7 cellular contexts compared by ENCODE assay signal in the genomic region with DNA sequence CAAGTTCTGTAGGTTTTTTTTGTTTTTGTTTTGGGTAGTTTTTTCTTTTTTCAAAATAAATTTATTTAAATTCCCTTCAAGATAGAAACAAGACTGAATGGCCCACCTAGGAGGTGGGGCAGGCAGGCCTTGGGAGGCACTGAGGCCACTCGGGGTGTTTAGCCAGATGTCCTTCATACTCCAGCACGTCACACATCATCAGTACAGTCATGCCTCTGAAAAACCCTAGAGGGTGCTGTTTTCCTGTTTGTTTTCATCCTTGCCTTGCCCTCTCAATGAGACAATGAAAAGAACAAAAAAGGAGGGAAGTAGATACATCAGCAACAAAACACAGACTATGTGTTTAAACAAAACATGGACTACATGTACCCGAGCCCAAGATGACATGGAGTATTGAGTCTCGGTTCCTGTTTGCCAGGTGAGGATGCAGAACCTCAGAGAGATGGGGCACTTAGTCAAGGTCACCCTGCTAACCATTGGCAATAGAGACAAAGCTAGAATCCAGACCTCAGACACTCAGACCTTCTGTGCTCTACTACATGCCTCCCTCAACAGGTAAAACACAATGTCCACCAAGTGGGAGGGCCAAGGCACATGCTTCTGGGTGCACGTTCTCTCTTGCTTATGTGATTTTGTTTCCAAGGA. TPM values are rescaled to one million over a fixed set of nuclear protein-coding genes. Genes with fewer than 3 reads are reported as not detected.
DNase-seq lines count a peak whose midpoint lies in the region; ATAC-seq, FAIRE-seq and TF ChIP-seq lines count a peak whose summit lies in the region.

No MANE protein-coding gene starts in this region.

- H2AFZ ChIP-seq in OCI-LY3 (ENCODE audit: low read depth, low read length) = no peak overlapping the region
- H2AFZ ChIP-seq in H1 (ENCODE audit: low read length) = peak overlapping the region; percentile 93

- peaks cover 5% of the 10 kb centered on the region; the same call in 1 of the 2 replicates for H3K23me2 ChIP-seq in H1 (ENCODE audit: low read depth, low read length)

- no peaks in the 10 kb centered on the region for H3K79me2 ChIP-seq in DOHH2 (ENCODE audit: control insufficient read depth, low read length)
- H3K79me2 ChIP-seq in OCI-LY3 (ENCODE audit: low read length) = no peaks in the 10 kb centered on the region
- H3K79me2 ChIP-seq in H1 (ENCODE audit: control insufficient read depth in 1 of 2, insufficient read depth in 2 of 2, low read length in 2 of 2) = no peaks in the 10 kb centered on the region

- H3K4me1 ChIP-seq in DOHH2 (ENCODE audit: control insufficient read depth, low read length) (no peaks in the 10 kb centered on the region), OCI-LY3 (ENCODE audit: low read length) (no peaks in the 10 kb centered on the region), H1 (replicated peaks in 1 of 4; ENCODE audit: control insufficient read depth in 3 of 4, insufficient read depth in 4 of 4, low read length in 3 of 4) (peaks cover 0 to 4% (median 0%) of the 10 kb centered on the region in 4 experiments; a peak in 1 of 7 replicates)

- H2BK120ac ChIP-seq in H1 (replicated peaks; ENCODE audit: low read depth, low read length) = no peak overlapping the region

- no peak overlapping the region for H4K91ac ChIP-seq in H1 (replicated peaks; ENCODE audit: insufficient read length, low read length)

- no peaks in the 10 kb centered on the region for H4K20me1 ChIP-seq in DOHH2 (ENCODE audit: control insufficient read depth, insufficient read depth, low read depth, low read length)
- H4K20me1 ChIP-seq in OCI-LY3 (ENCODE audit: insufficient read depth, low read length) = no peaks in the 10 kb centered on the region
- no peaks in the 10 kb centered on the region for H4K20me1 ChIP-seq in H1 (replicated peaks in 1 of 2; ENCODE audit: control insufficient read depth in 1 of 2, insufficient read depth in 2 of 2, low read length in 2 of 2)

- POLR2A ChIA-PET in H1 (lab: Charles Lee; ENCODE audit: partially characterized antibody) = no interaction called here

- H3K27ac Mint-ChIP-seq in activated T-helper 2 cell treated with anti-CD3 and anti-CD28 coated beads, Interferon-gamma antibody, Interleukin-2, Interleukin-4, amounts not matched to agents 10 μg/mL and 5 μg/mL and 100 μg/mL, durations not matched to agents 14 hours and 24 hours and 36 hours = no peak overlapping the region

- H3K4me1 Mint-ChIP-seq in activated T-helper 2 cell treated with anti-CD3 and anti-CD28 coated beads, Interferon-gamma antibody, Interleukin-2, Interleukin-4, amounts not matched to agents 10 μg/mL and 5 μg/mL and 100 μg/mL, durations not matched to agents 14 hours and 24 hours and 36 hours (ENCODE audit: low read depth) = peaks cover 6% of the 10 kb centered on the region

- TF ChIP-seq CTCF in DOHH2 (IDR thresholded peaks at IDR 0.05; ENCODE audit: low read depth, low read length, poor library complexity, severe bottlenecking) = peak; percentile 65
- peak; percentile 87 for TF ChIP-seq CTCF in OCI-LY3 (IDR thresholded peaks at IDR 0.05; ENCODE audit: low read depth, low read length)
- peak; percentile 16 to 74 (median 55) for TF ChIP-seq CTCF in H1 (IDR thresholded peaks at IDR 0.05; ENCODE audit: control extremely low read depth in 1 of 3, insufficient read depth in 1 of 3, low read depth in 1 of 3, low read length in 3 of 3)

- TF ChIP-seq POLR2A in H1 (IDR thresholded peaks at IDR 0.05; ENCODE audit: control extremely low read depth in 1 of 2, low read depth in 2 of 2, low read length in 2 of 2) = no peak

- no peak overlapping the region for H4K5ac ChIP-seq in H1 (ENCODE audit: insufficient read length, low read depth, low read length)

- H3K36me3 ChIP-seq in DOHH2 (ENCODE audit: control insufficient read depth, low read length) (no peaks in the 10 kb centered on the region), OCI-LY3 (replicated peaks; ENCODE audit: low read depth, low read length) (no peaks in the 10 kb centered on the region), H1 (ENCODE audit: control insufficient read depth in 2 of 4, insufficient read depth in 4 of 4, low read length in 3 of 4) (no peaks in the 10 kb centered on the region)

- TF ChIP-seq RAD21 in H1 (IDR thresholded peaks at IDR 0.05 in 1 of 2, conservative IDR thresholded peaks at IDR 0.05 in 1 of 2; ENCODE audit: low read depth in 2 of 2, low read length in 2 of 2) = peak; percentile 68 to 70

- no peaks in the 10 kb centered on the region for H3K9me3 Mint-ChIP-seq in activated T-helper 2 cell treated with anti-CD3 and anti-CD28 coated beads, Interferon-gamma antibody, Interleukin-2, Interleukin-4, amounts not matched to agents 10 μg/mL and 5 μg/mL and 100 μg/mL, durations not matched to agents 14 hours and 24 hours and 36 hours

- no peak overlapping the region for H3K23ac ChIP-seq in H1 (ENCODE audit: insufficient read length)

- DNase-seq in GM19240 (ENCODE audit: insufficient read length, low spot score) (peak; percentile 29), H1 (ENCODE audit: low read depth in 1 of 2, low spot score in 2 of 2) (no peak), midbrain (lab: John Stamatoyannopoulos, UW) (peak; percentile 1)
- DNase-seq in activated T-helper 2 cell treated with anti-CD3 and anti-CD28 coated beads, Interferon-gamma antibody, Interleukin-2, Interleukin-4, amounts not matched to agents 10 μg/mL and 5 μg/mL and 100 μg/mL, durations not matched to agents 14 hours and 24 hours and 36 hours (ENCODE audit: low spot score) = no peak

- H4K8ac ChIP-seq in H1 (ENCODE audit: extremely low read depth, insufficient read depth, low read length) = no peak overlapping the region

- H3K9me3 ChIP-seq in DOHH2 (ENCODE audit: control insufficient read depth, insufficient read depth, low read length) (no peaks in the 10 kb centered on the region), OCI-LY3 (ENCODE audit: insufficient read depth, low read length) (no peaks in the 10 kb centered on the region), H1 (ENCODE audit: insufficient read depth in 2 of 2, low read depth in 1 of 2, low read length in 1 of 2) (no peaks in the 10 kb centered on the region)

- H2BK15ac ChIP-seq in H1 (ENCODE audit: low read length) = no peak overlapping the region

- no peak overlapping the region for H3K4me3 Mint-ChIP-seq in activated T-helper 2 cell treated with anti-CD3 and anti-CD28 coated beads, Interferon-gamma antibody, Interleukin-2, Interleukin-4, amounts not matched to agents 10 μg/mL and 5 μg/mL and 100 μg/mL, durations not matched to agents 14 hours and 24 hours and 36 hours (ENCODE audit: low read depth)

- H3K56ac ChIP-seq in H1 (replicated peaks; ENCODE audit: insufficient read length, low read depth, low read length) = no peak overlapping the region

- no peak overlapping the region for H3K4me3 ChIP-seq in DOHH2 (ENCODE audit: low read length)
- no peak overlapping the region for H3K4me3 ChIP-seq in OCI-LY3 (ENCODE audit: low read length)
- no peak overlapping the region for H3K4me3 ChIP-seq in H1 (ENCODE audit: extremely low read depth in 1 of 4, insufficient read depth in 2 of 4, low read depth in 3 of 4, low read length in 4 of 4)

- peak; percentile 63 for ATAC-seq in HG03520 (IDR thresholded peaks at IDR 0.05; ENCODE audit: unreplicated experiment)

- no peak overlapping the region for H2AK5ac ChIP-seq in H1 (ENCODE audit: low read depth, low read length)

- no peaks in the 10 kb centered on the region for H3F3A ChIP-seq in DOHH2 (ENCODE audit: control insufficient read depth, insufficient read depth)

- H3K27ac ChIP-seq in DOHH2 (ENCODE audit: low read depth, low read length) (no peak overlapping the region), OCI-LY3 (ENCODE audit: low read length) (no peak overlapping the region), H1 (ENCODE audit: low read depth, low read length) (no peak overlapping the region)

- no peak overlapping the region for H3K4me2 ChIP-seq in DOHH2 (ENCODE audit: low read length)
- no peak overlapping the region for H3K4me2 ChIP-seq in OCI-LY3 (ENCODE audit: low read length)
- no peak overlapping the region for H3K4me2 ChIP-seq in H1 (ENCODE audit: insufficient read depth in 1 of 2, low read depth in 2 of 2, low read length in 2 of 2)

- H2BK20ac ChIP-seq in H1 (ENCODE audit: low read length) = no peak overlapping the region

- no peak overlapping the region for H3K4ac ChIP-seq in H1 (replicated peaks; ENCODE audit: insufficient read length, low read depth, low read length)

- no peaks in the 10 kb centered on the region for H3K36me3 Mint-ChIP-seq in activated T-helper 2 cell treated with anti-CD3 and anti-CD28 coated beads, Interferon-gamma antibody, Interleukin-2, Interleukin-4, amounts not matched to agents 10 μg/mL and 5 μg/mL and 100 μg/mL, durations not matched to agents 14 hours and 24 hours and 36 hours (ENCODE audit: low read depth)

- H3K79me1 ChIP-seq in H1 (ENCODE audit: low read depth, low read length) = no peaks in the 10 kb centered on the region

- H3K18ac ChIP-seq in H1 (ENCODE audit: extremely low read depth, low read length) = no peak overlapping the region

- no peak overlapping the region for H3K9ac ChIP-seq in OCI-LY3 (ENCODE audit: low read length)
- no peak overlapping the region for H3K9ac ChIP-seq in H1 (replicated peaks in 1 of 4; ENCODE audit: extremely low read depth in 1 of 4, low read depth in 3 of 4, low read length in 3 of 4)

- no peak overlapping the region for H3K14ac ChIP-seq in H1 (ENCODE audit: insufficient read length)

- 51% methylated on average over 5 of the region's 5 CpGs; no CpG with 5 or more reads in 1 of the 2 experiments for WGBS in H1 (ENCODE audit: extremely low coverage in 1 of 2, insufficient coverage in 1 of 2, insufficient read length in 1 of 2, insufficient replicate concordance in 2 of 2, low coverage in 1 of 2, low lambda C conversion rate in 2 of 2, missing lambda C conversion rate in 1 of 2), 2 experiments

- H2BK12ac ChIP-seq in H1 (ENCODE audit: low read depth, low read length) = no peak overlapping the region

- H2BK5ac ChIP-seq in H1 (ENCODE audit: low read depth, low read length) = no peak overlapping the region

- peak; percentile 92 for FAIRE-seq in H1 (lab: Jason Lieb, UNC)

- H3K27me3 Mint-ChIP-seq in activated T-helper 2 cell treated with anti-CD3 and anti-CD28 coated beads, Interferon-gamma antibody, Interleukin-2, Interleukin-4, amounts not matched to agents 10 μg/mL and 5 μg/mL and 100 μg/mL, durations not matched to agents 14 hours and 24 hours and 36 hours (ENCODE audit: low read depth) = peaks cover 5% of the 10 kb centered on the region

- intact Hi-C loops in activated T-helper 2 cell treated with anti-CD3 and anti-CD28 coated beads, Interferon-gamma antibody, Interleukin-2, Interleukin-4, amounts not matched to agents 10 μg/mL and 5 μg/mL and 100 μg/mL, durations not matched to agents 14 hours and 24 hours and 36 hours (cut with micrococcal nuclease) = loop anchor here (5.0 kb wide), 1 partner anchor 370 kb away; no protein-coding TSS in a partner anchor

- peaks cover 6% of the 10 kb centered on the region; the same call in 1 of the 2 replicates for H3K27me3 ChIP-seq in DOHH2 (ENCODE audit: control insufficient read depth, low read length)
- H3K27me3 ChIP-seq in OCI-LY3 (ENCODE audit: low read depth, low read length) = no peaks in the 10 kb centered on the region
- no peaks in the 10 kb centered on the region for H3K27me3 ChIP-seq in H1 (replicated peaks in 1 of 4; ENCODE audit: control insufficient read depth in 3 of 4, extremely low read depth in 1 of 4, insufficient read depth in 3 of 4, low read length in 3 of 4)

- H3K9me2 ChIP-seq in DOHH2 (replicated peaks; ENCODE audit: control insufficient read depth, low read length) = no peaks in the 10 kb centered on the region

- no peak for TF ChIP-seq EP300 in H1 (IDR thresholded peaks at IDR 0.05; ENCODE audit: borderline replicate concordance in 1 of 2, low read depth in 2 of 2, low read length in 2 of 2)

- CTCF ChIA-PET in H1 (lab: Charles Lee; ENCODE audit: partially characterized antibody) = interaction anchor here (0.6 to 4.2 kb wide), 11 partner anchors 8 to 79 kb away, joined by 3 to 17 read pairs (median 4); a partner anchor contains a TSS

RNA-seq across cellular contexts. Expression of a gene that starts 26.8 kb away (rescaled TPM):
- total RNA-seq in H1 (2021; fragmentation: NEBNext Ultra II Directional; extraction: Animal tissue kit (Norgen Biotek cat#: 25700)) = 0.15 TPM in 1 of 2 replicates, not detected in the other
- polyA plus RNA-seq in H1 (2011; rRNA removed) = 0.12 and 0.24 TPM in 2 replicates
- polyA plus RNA-seq in H1 (2011; cell fraction: cytosol; rRNA removed) = 0.13 TPM
- 0.24 TPM for polyA plus RNA-seq in H1 (2011; cell fraction: nucleus; rRNA removed)
- 0.06 to 0.20 TPM (median 0.14 TPM) in 4 replicates for polyA plus RNA-seq in H1 (2012, experiment 1 of 2)
- polyA plus RNA-seq in H1 (2012, experiment 2 of 2) = 0.08 TPM
- polyA plus RNA-seq in H1 (2013, experiment 1 of 2) = 0.06 TPM
- polyA plus RNA-seq in H1 (2013, experiment 2 of 2) = 0.04 TPM
- polyA minus RNA-seq in H1 (2011; rRNA and poly(A)+ RNA removed) = 0.02 and 0.06 TPM in 2 replicates
- polyA minus RNA-seq in H1 (2011; cell fraction: cytosol; rRNA and poly(A)+ RNA removed) = not detected
- polyA minus RNA-seq in H1 (2011; cell fraction: nucleus; rRNA and poly(A)+ RNA removed) = 0.40 TPM
- 3.0 and 3.8 TPM in 2 replicates for total RNA-seq in activated T-helper 2 cell treated with anti-CD3 and anti-CD28 coated beads, Interferon-gamma antibody, Interleukin-2, Interleukin-4, amounts not matched to agents 10 μg/mL and 5 μg/mL and 100 μg/mL, durations not matched to agents 14 hours and 24 hours and 36 hours

Comparison
In these comparisons a context has a peak if more than half of its experiments do, and no peak if none do; other contexts are left out.
1. DNase-seq: peak in GM19240 (single experiment) and midbrain (single experiment); none in H1 (0 of 2) and activated T-helper 2 cell treated with anti-CD3 and anti-CD28 coated beads, Interferon-gamma antibody, Interleukin-2, Interleukin-4, amounts not matched to agents 10 μg/mL and 5 μg/mL and 100 μg/mL, durations not matched to agents 14 hours and 24 hours and 36 hours (single experiment).
2. Peak in every context shown above with its lines, with median percentiles within 50 percentile points of each other: CTCF ChIP-seq.